ENCODE assay signal across 9 cellular contexts in the genomic region with DNA sequence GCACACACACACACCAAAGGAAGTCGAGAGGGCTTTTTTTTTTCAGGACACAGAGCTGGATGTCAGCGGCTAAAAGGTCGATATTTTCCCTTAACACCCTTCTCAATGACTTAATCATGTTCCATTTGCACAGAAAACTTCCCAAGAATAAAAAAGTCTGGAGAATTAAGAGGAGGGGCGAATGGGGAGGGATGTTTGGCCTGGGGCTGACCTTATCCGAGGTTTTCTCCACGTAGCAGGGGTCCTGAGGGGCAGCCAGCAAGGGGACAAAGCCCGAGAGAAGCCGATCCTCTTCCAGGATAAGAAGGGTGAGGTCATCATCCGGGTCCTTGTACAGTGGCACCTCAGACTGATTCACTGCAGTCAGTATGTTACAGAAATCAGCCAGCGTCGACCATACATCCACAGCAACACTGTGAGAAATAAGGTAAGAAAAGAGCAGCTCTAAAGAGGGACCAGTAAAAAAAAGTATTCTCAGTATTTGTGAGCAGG.
DNase-seq lines count a peak whose midpoint lies in the region; ATAC-seq and TF ChIP-seq lines count a peak whose summit lies in the region.
"Had no signal": no experiment of that assay in that cellular context is flagged by ENCODE, and none has a peak within 500 bp of the region (broad histone marks: within the 10 kb centered on the region; RNA-seq: fewer than 3 reads in every experiment).

No MANE protein-coding gene starts in this region.

- TF ChIP-seq CTCF in breast epithelium (IDR thresholded peaks at IDR 0.05) (no peak), stomach (IDR thresholded peaks at IDR 0.05) (no peak), natural killer cell (IDR thresholded peaks at IDR 0.05) (no peak)

- no peak overlapping the region for H3K4me3 Mint-ChIP-seq in natural killer cell

- H3K27ac ChIP-seq in breast epithelium (peak overlapping the region; percentile 84 to 88), stomach (peak overlapping the region; percentile 85 to 91 (median 87))

- H3K4me3 ChIP-seq in breast epithelium, result peak overlapping the region in 1 of 3 donors; percentile 37
- no peak overlapping the region for H3K4me3 ChIP-seq in stomach

- no peak overlapping the region for H3K27ac Mint-ChIP-seq in natural killer cell

- no peak for TF ChIP-seq EP300 in stomach (IDR thresholded peaks at IDR 0.05)

- peaks cover 38 to 45% of the 10 kb centered on the region in 2 donors for H3K4me1 Mint-ChIP-seq in natural killer cell

- whole genome bisulfite sequencing in stomach, 5 donors, result 22 to 34% (median 24%) methylated on average over 11 of the region's 11 CpGs

- intact Hi-C loops in breast epithelium (cut with DNase I; ENCODE audit: low total_unique reads), result no loop called here
- intact Hi-C loops in stomach (cut with DNase I; ENCODE audit: low total_unique reads), result no loop called here
- intact Hi-C loops in natural killer cell (cut with micrococcal nuclease), result no loop called here

- peaks cover 3 to 38% of the 10 kb centered on the region in 2 donors for H3K4me1 ChIP-seq in breast epithelium
- peaks cover 48 to 63% (median 59%) of the 10 kb centered on the region in 4 donors for H3K4me1 ChIP-seq in stomach

- no peaks in the 10 kb centered on the region for H3K27me3 Mint-ChIP-seq in natural killer cell (ENCODE audit: low read depth in 2 of 2)

- TF ChIP-seq POLR2A in breast epithelium (IDR thresholded peaks at IDR 0.05) (no peak), stomach (IDR thresholded peaks at IDR 0.05) (no peak)

- H3K9me3 Mint-ChIP-seq in natural killer cell, result no peaks in the 10 kb centered on the region

- H3K36me3 ChIP-seq in breast epithelium, result no peaks in the 10 kb centered on the region
- H3K36me3 ChIP-seq in stomach, result peaks cover 13 to 32% (median 23%) of the 10 kb centered on the region in 4 donors

- no peaks in the 10 kb centered on the region for H3K9me3 ChIP-seq in breast epithelium
- no peaks in the 10 kb centered on the region for H3K9me3 ChIP-seq in stomach

- DNase-seq in HT1080 (ENCODE audit: low read depth) (peak; percentile 78), breast epithelium (ENCODE audit: low spot score in 2 of 2) (no peak), left kidney (ENCODE audit: low read depth, low spot score) (peak; percentile 76), stomach (no peak), natural killer cell (no peak), iPS-NIHi7 (ENCODE audit: extremely low spot score) (no peak)
- no peak for DNase-seq in NK-92 treated with Interleukin-12 subunit alpha and Interleukin-12 subunit beta, amount 100 ng/mL, for 24 hours (lab: John Stamatoyannopoulos, UW)
- DNase-seq: activated CD4-positive, alpha-beta T cell treated with anti-CD3 and anti-CD28 coated beads for 4 hours had no signal

- no peaks in the 10 kb centered on the region for H3K36me3 Mint-ChIP-seq in natural killer cell

- H3K27me3 ChIP-seq in breast epithelium (no peaks in the 10 kb centered on the region), stomach (no peaks in the 10 kb centered on the region)

- no peak for ATAC-seq in natural killer cell
- no peak for ATAC-seq in HG03442 (IDR thresholded peaks at IDR 0.05; ENCODE audit: unreplicated experiment)

Comparison
In these comparisons a context has a peak if more than half of its experiments do, and no peak if none do; other contexts are left out.
1. DNase-seq: peak in HT1080 (single experiment) and left kidney (single experiment); none in breast epithelium (0 of 2), stomach (single experiment), natural killer cell (single experiment), iPS-NIHi7 (single experiment) and NK-92 treated with Interleukin-12 subunit alpha and Interleukin-12 subunit beta, amount 100 ng/mL, for 24 hours (single experiment).